Comparison of ENCODE assay signal across 13 cellular contexts in genomic region chr11:61120865-61121831, GRCh38. TPM values are rescaled to one million over a fixed set of nuclear protein-coding genes. Genes with fewer than 3 reads are reported as not detected.
DNase-seq lines count a peak whose midpoint lies in the region; ATAC-seq and TF ChIP-seq lines count a peak whose summit lies in the region.
"Had no signal": no experiment of that assay in that cellular context is flagged by ENCODE, and none has a peak within 500 bp of the region (broad histone marks: within the 10 kb centered on the region; RNA-seq: fewer than 3 reads in every experiment).

No MANE protein-coding gene starts in this region.

- no peaks in the 10 kb centered on the region for H3K27me3 ChIP-seq in Peyer's patch

- peak overlapping the region; percentile 85 for H3K27ac Mint-ChIP-seq in activated CD4-positive, alpha-beta memory T cell treated with anti-CD3 and anti-CD28 coated beads for 36 hours
- no peak overlapping the region for H3K27ac Mint-ChIP-seq in activated CD4-positive, alpha-beta memory T cell treated with anti-CD3 and anti-CD28 coated beads, Interleukin-2, amount 10 ng/mL, durations not matched to agents 7 days and 5 days
- H3K27ac Mint-ChIP-seq in stimulated activated naive B cell treated with anti-CD40 and anti-IgM and Interleukin-4, amounts not matched to agents 10 μg/mL and 1 μg/mL and 100 μg/mL, for 72 hours, result no peak overlapping the region

- H3K9me3 Mint-ChIP-seq in activated CD4-positive, alpha-beta memory T cell treated with anti-CD3 and anti-CD28 coated beads for 36 hours, result no peaks in the 10 kb centered on the region
- H3K9me3 Mint-ChIP-seq in activated CD4-positive, alpha-beta memory T cell treated with anti-CD3 and anti-CD28 coated beads, Interleukin-2, amount 10 ng/mL, durations not matched to agents 7 days and 5 days, result no peaks in the 10 kb centered on the region
- peaks cover 3 to 4% of the 10 kb centered on the region in 2 donors for H3K9me3 Mint-ChIP-seq in stimulated activated naive B cell treated with anti-CD40 and anti-IgM and Interleukin-4, amounts not matched to agents 10 μg/mL and 1 μg/mL and 100 μg/mL, for 72 hours

- no peak overlapping the region for H3K27ac ChIP-seq in Peyer's patch
- H3K27ac ChIP-seq: A549 had no signal

- ATAC-seq in stimulated activated naive B cell treated with anti-CD40 and anti-IgM and Interleukin-4, amounts not matched to agents 10 μg/mL and 1 μg/mL and 100 μg/mL, for 72 hours (replicated peaks), result peak; percentile 34 to 41

- intact Hi-C loops in activated CD4-positive, alpha-beta memory T cell treated with anti-CD3 and anti-CD28 coated beads for 36 hours (cut with micrococcal nuclease), result no loop called here

- H3K4me3 ChIP-seq in fibroblast of the aortic adventitia (ENCODE audit: low read depth, low read length), result no peak overlapping the region
- no peak overlapping the region for H3K4me3 ChIP-seq in Peyer's patch
- H3K4me3 ChIP-seq: A549 had no signal

- H3K4me3 Mint-ChIP-seq in activated CD4-positive, alpha-beta memory T cell treated with anti-CD3 and anti-CD28 coated beads for 36 hours, result no peak overlapping the region
- no peak overlapping the region for H3K4me3 Mint-ChIP-seq in activated CD4-positive, alpha-beta memory T cell treated with anti-CD3 and anti-CD28 coated beads, Interleukin-2, amount 10 ng/mL, durations not matched to agents 7 days and 5 days
- H3K4me3 Mint-ChIP-seq in stimulated activated naive B cell treated with anti-CD40 and anti-IgM and Interleukin-4, amounts not matched to agents 10 μg/mL and 1 μg/mL and 100 μg/mL, for 72 hours, result no peak overlapping the region

- H3K4me1 Mint-ChIP-seq in activated CD4-positive, alpha-beta memory T cell treated with anti-CD3 and anti-CD28 coated beads for 36 hours (ENCODE audit: low read depth), result peaks cover 55% of the 10 kb centered on the region
- H3K4me1 Mint-ChIP-seq in activated CD4-positive, alpha-beta memory T cell treated with anti-CD3 and anti-CD28 coated beads, Interleukin-2, amount 10 ng/mL, durations not matched to agents 7 days and 5 days, result peaks cover 54% of the 10 kb centered on the region
- peaks cover 20 to 31% of the 10 kb centered on the region in 2 donors for H3K4me1 Mint-ChIP-seq in stimulated activated naive B cell treated with anti-CD40 and anti-IgM and Interleukin-4, amounts not matched to agents 10 μg/mL and 1 μg/mL and 100 μg/mL, for 72 hours

- peaks cover 86% of the 10 kb centered on the region for H3K36me3 Mint-ChIP-seq in activated CD4-positive, alpha-beta memory T cell treated with anti-CD3 and anti-CD28 coated beads for 36 hours
- H3K36me3 Mint-ChIP-seq in activated CD4-positive, alpha-beta memory T cell treated with anti-CD3 and anti-CD28 coated beads, Interleukin-2, amount 10 ng/mL, durations not matched to agents 7 days and 5 days (ENCODE audit: low read depth), result peaks cover 91% of the 10 kb centered on the region
- peaks cover 22 to 27% of the 10 kb centered on the region in 2 donors for H3K36me3 Mint-ChIP-seq in stimulated activated naive B cell treated with anti-CD40 and anti-IgM and Interleukin-4, amounts not matched to agents 10 μg/mL and 1 μg/mL and 100 μg/mL, for 72 hours

- POLR2A ChIA-PET in activated CD4-positive, alpha-beta memory T cell treated with anti-CD3 and anti-CD28 coated beads for 36 hours (lab: Charles Lee), result interaction anchor here (0.8 to 11.9 kb wide), 5 partner anchors 9 to 99 kb away, joined by 3 to 114 read pairs (median 3); no protein-coding TSS in a partner anchor
- POLR2A ChIA-PET in activated CD4-positive, alpha-beta memory T cell treated with anti-CD3 and anti-CD28 coated beads, Interleukin-2, amount 10 ng/mL, durations not matched to agents 7 days and 5 days (lab: Charles Lee), result interaction anchor here (0.7 to 4.4 kb wide), 13 partner anchors 7 to 175 kb away, joined by 3 to 29 read pairs (median 5); partner anchors contain the start of gene CD5

- no peaks in the 10 kb centered on the region for H3K27me3 Mint-ChIP-seq in activated CD4-positive, alpha-beta memory T cell treated with anti-CD3 and anti-CD28 coated beads for 36 hours
- H3K27me3 Mint-ChIP-seq in activated CD4-positive, alpha-beta memory T cell treated with anti-CD3 and anti-CD28 coated beads, Interleukin-2, amount 10 ng/mL, durations not matched to agents 7 days and 5 days, result no peaks in the 10 kb centered on the region
- H3K27me3 Mint-ChIP-seq in stimulated activated naive B cell treated with anti-CD40 and anti-IgM and Interleukin-4, amounts not matched to agents 10 μg/mL and 1 μg/mL and 100 μg/mL, for 72 hours, result no peaks in the 10 kb centered on the region

- no peak for DNase-seq in activated CD4-positive, alpha-beta memory T cell treated with anti-CD3 and anti-CD28 coated beads for 36 hours
- DNase-seq in activated CD4-positive, alpha-beta memory T cell treated with anti-CD3 and anti-CD28 coated beads, Interleukin-2, amount 10 ng/mL, durations not matched to agents 7 days and 5 days, result no peak
- peak; percentile 29 to 35 for DNase-seq in activated CD4-positive, alpha-beta T cell treated with anti-CD3 and anti-CD28 coated beads, Interleukin-2, amount 50 U/mL, for 4 hours
- DNase-seq in fibroblast of the aortic adventitia (ENCODE audit: low read depth) (peak; percentile 45), cerebellar cortex (ENCODE audit: low spot score) (no peak), Peyer's patch (no peak), dedifferentiated amniotic fluid mesenchymal stem cell (ENCODE audit: extremely low spot score) (no peak)
- no peak for DNase-seq in stimulated activated naive B cell treated with anti-CD40 and anti-IgM and Interleukin-4, amounts not matched to agents 10 μg/mL and 1 μg/mL and 100 μg/mL, for 72 hours

- TF ChIP-seq CTCF in fibroblast of the aortic adventitia (IDR thresholded peaks at IDR 0.05; ENCODE audit: insufficient read depth, low read length) (no peak), Peyer's patch (IDR thresholded peaks at IDR 0.05) (no peak)

- CTCF ChIA-PET in activated CD4-positive, alpha-beta memory T cell treated with anti-CD3 and anti-CD28 coated beads for 36 hours (lab: Charles Lee), result interaction anchor here (0.9 to 1.4 kb wide), 2 partner anchors 8 to 11 kb away, joined by 3 to 5 read pairs; no protein-coding TSS in a partner anchor
- CTCF ChIA-PET in activated CD4-positive, alpha-beta memory T cell treated with anti-CD3 and anti-CD28 coated beads, Interleukin-2, amount 10 ng/mL, durations not matched to agents 7 days and 5 days (lab: Charles Lee), result interaction anchor here (0.7 to 1.8 kb wide), 3 partner anchors 8 to 290 kb away, joined by 3 to 8 read pairs (median 3); no protein-coding TSS in a partner anchor

- H3K9me3 ChIP-seq in Peyer's patch, result no peaks in the 10 kb centered on the region
- H3K9me3 ChIP-seq: A549 had no signal

- no peaks in the 10 kb centered on the region for H3K4me1 ChIP-seq in Peyer's patch

- no peaks in the 10 kb centered on the region for H3K36me3 ChIP-seq in Peyer's patch

- no peak for TF ChIP-seq POLR2A in Peyer's patch (IDR thresholded peaks at IDR 0.05)

RNA-seq across cellular contexts. Expression of gene CD5, which starts 18.9 kb away (rescaled TPM):
- 100 to 1,000 TPM; 302 to 306 TPM for total RNA-seq in activated CD4-positive, alpha-beta memory T cell treated with anti-CD3 and anti-CD28 coated beads for 36 hours
- total RNA-seq in activated CD4-positive, alpha-beta memory T cell treated with anti-CD3 and anti-CD28 coated beads, Interleukin-2, amount 10 ng/mL, durations not matched to agents 7 days and 5 days, result 100 to 1,000 TPM; 359 to 373 TPM
- total RNA-seq in fibroblast of the aortic adventitia (ENCODE audit: low replicate concordance) (not detected in 2 replicates), Peyer's patch (1 to 10 TPM; 1.5 to 8.3 (median 3.7) TPM)
- total RNA-seq: fibroblast of villous mesenchyme, NCI-H460, pulmonary artery endothelial cell, urinary bladder had no signal

RNA-seq across cellular contexts. Expression of gene VPS37C, which starts 40.1 kb away (rescaled TPM):
- total RNA-seq in activated CD4-positive, alpha-beta memory T cell treated with anti-CD3 and anti-CD28 coated beads for 36 hours, result 1 to 10 TPM; 9.0 TPM
- total RNA-seq in activated CD4-positive, alpha-beta memory T cell treated with anti-CD3 and anti-CD28 coated beads, Interleukin-2, amount 10 ng/mL, durations not matched to agents 7 days and 5 days, result 1 to 10 TPM; 6.1 to 7.5 TPM
- 9.2 and 13.5 TPM in 2 replicates for total RNA-seq in fibroblast of the aortic adventitia (ENCODE audit: low replicate concordance)
- total RNA-seq in Peyer's patch, result 10 to 100 TPM; 28.9 to 56.9 (median 40.3) TPM

Comparison
In these comparisons a context has a peak if more than half of its experiments do, and no peak if none do; other contexts are left out.
1. DNase-seq: peak in activated CD4-positive, alpha-beta T cell treated with anti-CD3 and anti-CD28 coated beads, Interleukin-2, amount 50 U/mL, for 4 hours (2 of 2) and fibroblast of the aortic adventitia (single experiment); none in activated CD4-positive, alpha-beta memory T cell treated with anti-CD3 and anti-CD28 coated beads for 36 hours (single experiment), activated CD4-positive, alpha-beta memory T cell treated with anti-CD3 and anti-CD28 coated beads, Interleukin-2, amount 10 ng/mL, durations not matched to agents 7 days and 5 days (single experiment), stimulated activated naive B cell treated with anti-CD40 and anti-IgM and Interleukin-4, amounts not matched to agents 10 μg/mL and 1 μg/mL and 100 μg/mL, for 72 hours (single experiment), cerebellar cortex (single experiment), Peyer's patch (0 of 3) and dedifferentiated amniotic fluid mesenchymal stem cell (single experiment).
2. RNA of gene CD5, which starts 18.9 kb away (total RNA-seq): 359 to 373 TPM in activated CD4-positive, alpha-beta memory T cell treated with anti-CD3 and anti-CD28 coated beads, Interleukin-2, amount 10 ng/mL, durations not matched to agents 7 days and 5 days and 302 to 306 TPM in activated CD4-positive, alpha-beta memory T cell treated with anti-CD3 and anti-CD28 coated beads for 36 hours; 1.5 to 8.3 TPM in Peyer's patch and not detected in fibroblast of the aortic adventitia; every median in the first group is over 10 times any median in the second.